In the genomic region with DNA sequence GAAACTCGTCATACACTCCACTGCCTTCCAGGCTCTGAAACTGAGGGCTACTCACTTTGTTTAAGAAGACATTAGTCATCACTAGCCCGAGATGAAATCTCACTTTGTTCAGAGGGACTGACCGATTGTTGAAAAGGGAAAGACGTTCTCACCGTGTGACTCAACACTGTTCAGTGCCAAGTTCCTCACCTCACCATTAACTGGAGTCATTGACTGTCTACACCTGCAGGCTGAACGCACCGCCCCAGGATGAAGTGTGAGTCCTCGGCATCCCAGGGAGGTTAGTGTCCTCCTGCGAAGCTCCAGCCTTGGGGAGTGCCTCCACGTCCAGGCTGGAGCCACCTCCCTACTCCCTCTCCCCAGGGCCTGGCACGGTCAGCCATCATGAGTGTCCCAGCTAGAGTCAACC, we compare ENCODE assay signal across 10 cellular contexts. TPM values are rescaled to one million over a fixed set of nuclear protein-coding genes. Genes with fewer than 3 reads are reported as not detected.
DNase-seq lines count a peak whose midpoint lies in the region; ATAC-seq, FAIRE-seq and TF ChIP-seq lines count a peak whose summit lies in the region.
"Had no signal": no experiment of that assay in that cellular context is flagged by ENCODE, and none has a peak within 500 bp of the region (broad histone marks: within the 10 kb centered on the region; RNA-seq: fewer than 3 reads in every experiment).

No MANE protein-coding gene starts in this region.

- H3K36me3 ChIP-seq in GM12878 (ENCODE audit: control insufficient read depth in 2 of 2, insufficient read depth in 2 of 2, low read length in 1 of 2) (no peaks in the 10 kb centered on the region), mesenchymal stem cell (ENCODE audit: control insufficient read depth in 1 of 2, insufficient read depth in 2 of 2, low read depth in 1 of 2, low read length in 2 of 2) (no peaks in the 10 kb centered on the region)

- H3K9ac ChIP-seq in GM12878 (ENCODE audit: control insufficient read depth, insufficient read depth, low read length), result no peak overlapping the region
- H3K9ac ChIP-seq in mesenchymal stem cell (ENCODE audit: low read length), result no peak overlapping the region

- H3K4me1 ChIP-seq in GM12878 (ENCODE audit: control insufficient read depth, insufficient read depth, low read length) (peaks cover 2% of the 10 kb centered on the region; the same call in 1 of the 2 replicates), mesenchymal stem cell (ENCODE audit: control insufficient read depth, insufficient read depth, low read depth, low read length) (peaks cover 8% of the 10 kb centered on the region)

- H3K9me3 ChIP-seq in GM12878 (replicated peaks; ENCODE audit: control insufficient read depth, insufficient read depth, low read length) (no peaks in the 10 kb centered on the region), mesenchymal stem cell (ENCODE audit: control insufficient read depth, low read length) (no peaks in the 10 kb centered on the region)

- peak overlapping the region in 1 of 2 experiments; percentile 11 for H3K14ac ChIP-seq in mesenchymal stem cell (ENCODE audit: low read length in 2 of 2)

- no peaks in the 10 kb centered on the region for H4K20me1 ChIP-seq in GM12878 (ENCODE audit: control insufficient read depth, insufficient read depth)

- SMC1A ChIA-PET in GM12878 (lab: Charles Lee; ENCODE audit: uncharacterized antibody, unreplicated experiment), result no interaction called here

- no peak overlapping the region for H2AFZ ChIP-seq in GM12878 (ENCODE audit: control insufficient read depth, low read depth, low read length)
- no peak overlapping the region for H2AFZ ChIP-seq in mesenchymal stem cell (ENCODE audit: low read depth, low read length)

- no peak overlapping the region for H3K4me3 ChIP-seq in GM12878
- H3K4me3 ChIP-seq in mesenchymal stem cell (ENCODE audit: insufficient read depth in 1 of 2, low read depth in 1 of 2, low read length in 2 of 2), result no peak overlapping the region

- no peak overlapping the region for H3K18ac ChIP-seq in mesenchymal stem cell (ENCODE audit: low read depth in 1 of 2, low read length in 2 of 2)

- no TSS peak for BruUV-seq in GM12878 (replicated peaks; lab: Mats Ljungman, UMichigan)

- POLR2A ChIA-PET in GM12878 (lab: Charles Lee), result no interaction called here

- H3K4me2 ChIP-seq in GM12878 (ENCODE audit: control insufficient read depth, insufficient read depth) (no peak overlapping the region), mesenchymal stem cell (ENCODE audit: low read length, poor library complexity, severe bottlenecking) (no peak overlapping the region)

- RAD21 ChIA-PET in GM12878 (lab: Charles Lee; ENCODE audit: unreplicated experiment), result no interaction called here

- no peak for TF ChIP-seq RAD21 in GM12878 (IDR thresholded peaks at IDR 0.05; ENCODE audit: insufficient read depth, low read depth, low read length)

- 30% methylated on average over 11 of the region's 11 CpGs for WGBS in GM12878 (ENCODE audit: insufficient coverage, insufficient replicate concordance, low lambda C conversion rate, missing lambda C conversion rate)
- WGBS in mesenchymal stem cell, result 61% methylated on average over 11 of the region's 11 CpGs

- FAIRE-seq in HTR-8/SVneo (lab: Jason Lieb, UNC) (peak; percentile 96), GM12878 (lab: Jason Lieb, UNC) (no peak)

- H3K79me1 ChIP-seq in mesenchymal stem cell (replicated peaks; ENCODE audit: low read length, poor library complexity, severe bottlenecking), result no peaks in the 10 kb centered on the region

- TF ChIP-seq EP300 in GM12878 (IDR thresholded peaks at IDR 0.05; ENCODE audit: borderline replicate concordance in 1 of 2, control insufficient read depth in 1 of 2, low read depth in 2 of 2, low read length in 2 of 2), result no peak

- no peak overlapping the region for H3K23ac ChIP-seq in mesenchymal stem cell (ENCODE audit: low read length in 2 of 2)

- no peak overlapping the region for H2BK15ac ChIP-seq in mesenchymal stem cell (ENCODE audit: low read depth, poor library complexity, severe bottlenecking)

- H2BK120ac ChIP-seq in mesenchymal stem cell (ENCODE audit: low read depth, low read length), result no peak overlapping the region

- no peak overlapping the region for H4K8ac ChIP-seq in mesenchymal stem cell (ENCODE audit: low read length)

- H3K4ac ChIP-seq in mesenchymal stem cell (ENCODE audit: low read depth in 1 of 2, low read length in 2 of 2), result no peak overlapping the region

- TF ChIP-seq POLR2A in GM12878 (IDR thresholded peaks at IDR 0.05; ENCODE audit: low read depth, low read length), result no peak

- no peak overlapping the region for H2AK5ac ChIP-seq in mesenchymal stem cell (ENCODE audit: low read length, severe bottlenecking)

- no peak overlapping the region for H3K27ac ChIP-seq in GM12878 (ENCODE audit: control insufficient read depth, insufficient read depth)
- H3K27ac ChIP-seq in mesenchymal stem cell (ENCODE audit: low read length, poor library complexity, severe bottlenecking), result no peak overlapping the region

- CTCF ChIA-PET in GM12878 (lab: Yijun Ruan, JAX), result no interaction called here

- no peak overlapping the region for H4K91ac ChIP-seq in mesenchymal stem cell (ENCODE audit: low read length)

- ATAC-seq in GM12878, result peak; percentile 58
- no peak for ATAC-seq in HG02938 (IDR thresholded peaks at IDR 0.05; ENCODE audit: unreplicated experiment)
- no peak for ATAC-seq in GM18517 (IDR thresholded peaks at IDR 0.05; ENCODE audit: unreplicated experiment)
- ATAC-seq in HG02885 (IDR thresholded peaks at IDR 0.05; ENCODE audit: poor library complexity, unreplicated experiment), result no peak
- ATAC-seq in HG03135 (IDR thresholded peaks at IDR 0.05; ENCODE audit: unreplicated experiment), result no peak
- ATAC-seq: naive thymus-derived CD4-positive, alpha-beta T cell had no signal

- H2BK5ac ChIP-seq in mesenchymal stem cell (ENCODE audit: low read depth, low read length, poor library complexity, severe bottlenecking), result no peak overlapping the region

- H3K27me3 ChIP-seq in GM12878 (replicated peaks in 1 of 2; ENCODE audit: control insufficient read depth in 2 of 2, insufficient read depth in 2 of 2, low read length in 1 of 2) (0 out of 4 replicates have a peak, but pooled peaks cover 0 to 1% of the 10 kb centered on the region in 2 experiments), mesenchymal stem cell (ENCODE audit: control insufficient read depth in 1 of 2, insufficient read depth in 1 of 2, low read length in 2 of 2) (no peaks in the 10 kb centered on the region)

- H3K79me2 ChIP-seq in GM12878 (ENCODE audit: control insufficient read depth, insufficient read depth, low read length), result no peaks in the 10 kb centered on the region

- in situ Hi-C loops in GM12878 (cut with MboI), result no loop called here

- DNase-seq in Daoy (ENCODE audit: low read depth), result peak; percentile 94
- DNase-seq in HTR-8/SVneo (ENCODE audit: insufficient read length, low spot score), result peak; percentile 88
- DNase-seq in GM12878 (ENCODE audit: low read depth, low spot score), result no peak
- peak; percentile 55 for DNase-seq in mesenchymal stem cell
- DNase-seq: naive thymus-derived CD4-positive, alpha-beta T cell; NCI-H2171 treated with DMSO at 0.1 percent for 48 hours had no signal

- TF ChIP-seq CTCF in GM12878 (IDR thresholded peaks at IDR 0.05 in 2 of 3, conservative IDR thresholded peaks at IDR 0.05 in 1 of 3; ENCODE audit: control insufficient read depth in 2 of 3, extremely low read depth in 1 of 3, insufficient read depth in 1 of 3, low read depth in 3 of 3, low read length in 3 of 3), result no peak

- intact Hi-C loops in GM12878 (cut with micrococcal nuclease; ENCODE audit: unreplicated experiment), result no loop called here

- no peak overlapping the region for H2BK12ac ChIP-seq in mesenchymal stem cell (ENCODE audit: low read length in 2 of 2)

RNA-seq across cellular contexts. Expression of gene FADD, which starts 30.4 kb away (rescaled TPM):
- 59.3 and 63.1 TPM in 2 replicates for total RNA-seq in Daoy (2014; rRNA removed; shearing (Covaris generic))
- 15.8 and 18.2 TPM in 2 replicates for total RNA-seq in GM12878 (2013; cell fraction: nucleolus; rRNA removed)
- total RNA-seq in GM12878 (2014; rRNA removed) (20.7 and 21.9 TPM in 2 replicates), GM12878 (2014; rRNA removed; fragmentation: Illumina TruSeq; extraction: Trizol) (18.8 and 21.2 TPM in 2 replicates), GM12878 (2021) (31.2 and 32.7 TPM in 2 replicates)
- 10.8 TPM for polyA plus RNA-seq in GM12878 (2011; ENCODE audit: low read depth)
- polyA plus RNA-seq in GM12878 (2011; rRNA removed) (16.2 and 21.8 TPM in 2 replicates), GM12878 (2014; fragmentation: Illumina TruSeq; extraction: Trizol) (12.4 and 18.7 TPM in 2 replicates), GM12878 (2014; fragmentation: Nextera tagmentation; extraction: Ambion mirVana) (under 1 TPM; 0.32 to 0.88 TPM), GM12878 (2014; rRNA removed) (36.8 and 43.1 TPM in 2 replicates), GM12878 (2016; fragmentation: Nextera tagmentation; extraction: Ambion mirVana) (10 to 100 TPM; 35.8 to 38.7 TPM)
- 20.2 and 26.4 TPM in 2 replicates for polyA plus RNA-seq in GM12878 (2011; cell fraction: cytosol; rRNA removed)
- polyA plus RNA-seq in GM12878 (2011; cell fraction: nucleus; rRNA removed), result 13.0 and 14.5 TPM in 2 replicates
- polyA plus RNA-seq in GM12878 (2012), result 13.6 and 18.2 TPM in 2 replicates
- polyA minus RNA-seq in GM12878 (2011; rRNA and poly(A)+ RNA removed), result 18.1 and 24.3 TPM in 2 replicates
- 7.9 and 8.4 TPM in 2 replicates for polyA minus RNA-seq in GM12878 (2011; cell fraction: cytosol; rRNA and poly(A)+ RNA removed)
- 13.2 and 18.3 TPM in 2 replicates for polyA minus RNA-seq in GM12878 (2011; cell fraction: nucleus; rRNA and poly(A)+ RNA removed)
- 30.7 TPM for polyA plus RNA-seq in mesenchymal stem cell (2013, experiment 1 of 2)
- polyA plus RNA-seq in mesenchymal stem cell (2013, experiment 2 of 2), result 31.4 TPM

RNA-seq across cellular contexts. Expression of gene PPFIA1, which starts 37.0 kb away (rescaled TPM):
- 24.3 and 38.3 TPM in 2 replicates for total RNA-seq in Daoy (2014; rRNA removed; shearing (Covaris generic))
- 109 and 122 TPM in 2 replicates for total RNA-seq in GM12878 (2013; cell fraction: nucleolus; rRNA removed)
- total RNA-seq in GM12878 (2014; rRNA removed) (15.0 and 15.5 TPM in 2 replicates), GM12878 (2014; rRNA removed; fragmentation: Illumina TruSeq; extraction: Trizol) (14.6 and 16.6 TPM in 2 replicates), GM12878 (2021) (19.1 and 22.1 TPM in 2 replicates)
- 8.5 TPM for polyA plus RNA-seq in GM12878 (2011; ENCODE audit: low read depth)
- polyA plus RNA-seq in GM12878 (2011; rRNA removed) (21.3 and 26.2 TPM in 2 replicates), GM12878 (2014; fragmentation: Illumina TruSeq; extraction: Trizol) (14.4 and 16.0 TPM in 2 replicates), GM12878 (2014; fragmentation: Nextera tagmentation; extraction: Ambion mirVana) (1 to 10 TPM; 5.2 to 7.1 TPM), GM12878 (2014; rRNA removed) (14.7 and 18.1 TPM in 2 replicates), GM12878 (2016; fragmentation: Nextera tagmentation; extraction: Ambion mirVana) (10 to 100 TPM in 1 of 2 experiments, 1 to 10 TPM in 1; 9.4 to 15.6 TPM)
- 23.9 and 32.9 TPM in 2 replicates for polyA plus RNA-seq in GM12878 (2011; cell fraction: cytosol; rRNA removed)
- 35.6 and 49.3 TPM in 2 replicates for polyA plus RNA-seq in GM12878 (2011; cell fraction: nucleus; rRNA removed)
- 10.9 and 11.6 TPM in 2 replicates for polyA plus RNA-seq in GM12878 (2012)
- polyA minus RNA-seq in GM12878 (2011; rRNA and poly(A)+ RNA removed), result 60.8 and 74.8 TPM in 2 replicates
- 14.0 and 17.1 TPM in 2 replicates for polyA minus RNA-seq in GM12878 (2011; cell fraction: cytosol; rRNA and poly(A)+ RNA removed)
- polyA minus RNA-seq in GM12878 (2011; cell fraction: nucleus; rRNA and poly(A)+ RNA removed), result 34.1 and 73.5 TPM in 2 replicates
- polyA plus RNA-seq in mesenchymal stem cell (2013, experiment 1 of 2), result 25.2 TPM
- polyA plus RNA-seq in mesenchymal stem cell (2013, experiment 2 of 2), result 25.0 TPM
